8 cellular contexts compared by ENCODE assay signal in genomic region chr12:131608740-131609665, GRCh38.
DNase-seq lines count a peak whose midpoint lies in the region; ATAC-seq and TF ChIP-seq lines count a peak whose summit lies in the region.

No MANE protein-coding gene starts in this region.

- peak; percentile 91 for TF ChIP-seq CTCF in endothelial cell (IDR thresholded peaks at IDR 0.05; ENCODE audit: unreplicated experiment)

- H3K9me3 ChIP-seq in MG63: no peaks in the 10 kb centered on the region

- no peaks in the 10 kb centered on the region for H3K36me3 Mint-ChIP-seq in endothelial cell (ENCODE audit: low read depth, unreplicated experiment)
- H3K36me3 Mint-ChIP-seq in stimulated activated effector memory CD8-positive, alpha-beta T cell treated with anti-CD3 and anti-CD28 coated beads, Interleukin-12 subunit alpha, Interleukin-12 subunit beta, amount 100 ng/mL, for 72 hours: peaks cover 7% of the 10 kb centered on the region

- no peak overlapping the region for H3K4me3 Mint-ChIP-seq in endothelial cell (ENCODE audit: unreplicated experiment)
- peak overlapping the region; percentile 17 for H3K4me3 Mint-ChIP-seq in stimulated activated effector memory CD8-positive, alpha-beta T cell treated with anti-CD3 and anti-CD28 coated beads, Interleukin-12 subunit alpha, Interleukin-12 subunit beta, amount 100 ng/mL, for 72 hours

- no peak for ATAC-seq in stimulated activated effector memory CD8-positive, alpha-beta T cell treated with anti-CD3 and anti-CD28 coated beads, Interleukin-12 subunit alpha, Interleukin-12 subunit beta, amount 100 ng/mL, for 72 hours

- no peak overlapping the region for H3K4me3 ChIP-seq in MG63

- H3K36me3 ChIP-seq in MG63: no peaks in the 10 kb centered on the region

- no peaks in the 10 kb centered on the region for H3K4me1 Mint-ChIP-seq in endothelial cell (ENCODE audit: unreplicated experiment)
- peaks cover 53% of the 10 kb centered on the region for H3K4me1 Mint-ChIP-seq in stimulated activated effector memory CD8-positive, alpha-beta T cell treated with anti-CD3 and anti-CD28 coated beads, Interleukin-12 subunit alpha, Interleukin-12 subunit beta, amount 100 ng/mL, for 72 hours

- DNase-seq in NCI-H2107 treated with DMSO at 0.1 percent for 48 hours (lab: John Stamatoyannopoulos, UW; ENCODE audit: unreplicated experiment) (peak; percentile 3), NCI-H2107 (lab: John Stamatoyannopoulos, UW) (no peak), MG63 (peak; percentile 66), endothelial cell (ENCODE audit: low spot score) (peak; percentile 79), mucosa of gallbladder (ENCODE audit: low spot score) (peak; percentile 68), KG1 (lab: John Stamatoyannopoulos, UW) (no peak)
- DNase-seq in activated CD8-positive, alpha-beta memory T cell treated with anti-CD3 and anti-CD28 coated beads for 24 hours: peak; percentile 83
- peak in 1 of 2 donors; percentile 70 for DNase-seq in stimulated activated effector memory CD8-positive, alpha-beta T cell treated with anti-CD3 and anti-CD28 coated beads, Interleukin-12 subunit alpha, Interleukin-12 subunit beta, amount 100 ng/mL, for 72 hours (ENCODE audit: low spot score in 2 of 2)

- no peaks in the 10 kb centered on the region for H3K9me3 Mint-ChIP-seq in endothelial cell (ENCODE audit: unreplicated experiment)
- H3K9me3 Mint-ChIP-seq in stimulated activated effector memory CD8-positive, alpha-beta T cell treated with anti-CD3 and anti-CD28 coated beads, Interleukin-12 subunit alpha, Interleukin-12 subunit beta, amount 100 ng/mL, for 72 hours: no peaks in the 10 kb centered on the region

- no peak overlapping the region for H3K27ac Mint-ChIP-seq in endothelial cell (ENCODE audit: unreplicated experiment)
- H3K27ac Mint-ChIP-seq in stimulated activated effector memory CD8-positive, alpha-beta T cell treated with anti-CD3 and anti-CD28 coated beads, Interleukin-12 subunit alpha, Interleukin-12 subunit beta, amount 100 ng/mL, for 72 hours: no peak overlapping the region

- peaks cover 2% of the 10 kb centered on the region for H3K27me3 Mint-ChIP-seq in endothelial cell (ENCODE audit: unreplicated experiment)

- peaks cover 16% of the 10 kb centered on the region for H3K27me3 ChIP-seq in MG63

Comparison
In these comparisons a context has a peak if more than half of its experiments do, and no peak if none do; other contexts are left out.
1. DNase-seq: peak in NCI-H2107 treated with DMSO at 0.1 percent for 48 hours (single experiment), MG63 (single experiment), activated CD8-positive, alpha-beta memory T cell treated with anti-CD3 and anti-CD28 coated beads for 24 hours (single experiment), endothelial cell (single experiment) and mucosa of gallbladder (single experiment); none in NCI-H2107 (single experiment) and KG1 (single experiment).